In the genomic region with DNA sequence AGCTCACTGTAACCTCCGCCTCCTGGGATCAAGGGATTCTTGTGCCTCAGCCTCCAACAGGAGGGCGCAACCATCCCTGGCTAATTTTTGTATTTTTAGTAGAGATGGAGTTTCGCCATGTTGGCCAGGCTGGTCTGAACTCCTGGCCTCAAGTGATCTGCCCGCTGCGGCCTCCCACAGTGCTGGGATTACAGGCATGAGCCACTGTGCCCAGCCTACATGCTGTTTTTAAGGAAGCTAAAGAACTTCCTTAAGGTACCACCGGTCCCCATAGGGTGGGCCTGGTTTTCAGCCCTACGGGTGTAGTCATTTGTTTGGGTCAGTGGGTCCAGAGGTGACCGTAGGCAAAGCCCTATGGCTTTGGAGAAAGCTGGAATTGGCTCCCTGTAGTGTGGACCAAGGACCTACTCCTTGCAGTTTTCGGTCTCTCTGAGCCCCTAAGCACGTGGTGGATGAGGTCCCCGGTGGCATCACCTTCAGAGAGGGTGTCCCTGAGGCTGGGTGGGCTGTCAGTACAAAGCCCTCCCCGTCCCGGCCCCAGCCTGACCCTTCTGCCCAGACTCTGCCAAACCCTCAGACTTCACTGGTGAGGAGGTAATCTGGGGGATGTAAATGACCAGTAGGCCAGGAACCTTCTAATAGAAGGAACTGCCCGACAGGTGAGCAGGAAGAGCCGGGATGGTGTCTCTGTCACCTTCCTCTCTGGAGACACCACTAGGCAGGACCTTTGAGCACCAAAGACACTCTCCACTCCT, we compare ENCODE assay signal across 23 cellular contexts. TPM values are rescaled to one million over a fixed set of nuclear protein-coding genes. Genes with fewer than 3 reads are reported as not detected.
A peak's percentile ranks its signal among the peaks of the same experiment; 100 is the strongest.
DNase-seq lines count a peak whose midpoint lies in the region; ATAC-seq, FAIRE-seq and TF ChIP-seq lines count a peak whose summit lies in the region.
"Had no signal": no experiment of that assay in that cellular context is flagged by ENCODE, and none has a peak within 500 bp of the region (broad histone marks: within the 10 kb centered on the region; RNA-seq: fewer than 3 reads in every experiment).

No MANE protein-coding gene starts in this region.

- peaks cover 4% of the 10 kb centered on the region for H3K36me3 Mint-ChIP-seq in activated CD4-positive, alpha-beta T cell treated with anti-CD3 and anti-CD28 coated beads, Interleukin-2, amount 10 ng/mL, durations not matched to agents 7 days and 5 days (ENCODE audit: low read depth)
- peaks cover 3% of the 10 kb centered on the region for H3K36me3 Mint-ChIP-seq in activated CD4-positive, alpha-beta T cell treated with anti-CD3 and anti-CD28 coated beads for 36 hours (ENCODE audit: low read depth)
- no peaks in the 10 kb centered on the region for H3K36me3 Mint-ChIP-seq in mesothelial cell of epicardium

- intact Hi-C loops in activated CD4-positive, alpha-beta T cell treated with anti-CD3 and anti-CD28 coated beads for 36 hours (cut with DNase I, micrococcal nuclease), result no loop called here
- intact Hi-C loops in left cardiac atrium (cut with DNase I) (no loop called here), cardiac septum (cut with DNase I) (no loop called here)

- TF ChIP-seq CTCF in mesothelial cell of epicardium (IDR thresholded peaks at IDR 0.05; ENCODE audit: unreplicated experiment), result no peak

- POLR2A ChIA-PET in activated CD4-positive, alpha-beta T cell treated with anti-CD3 and anti-CD28 coated beads, Interleukin-2, amount 10 ng/mL, durations not matched to agents 7 days and 5 days (lab: Charles Lee), result no interaction called here
- POLR2A ChIA-PET in activated CD4-positive, alpha-beta T cell treated with anti-CD3 and anti-CD28 coated beads for 36 hours (lab: Charles Lee), result no interaction called here

- H3K4me1 Mint-ChIP-seq in activated CD4-positive, alpha-beta T cell treated with anti-CD3 and anti-CD28 coated beads, Interleukin-2, amount 10 ng/mL, durations not matched to agents 7 days and 5 days, result peaks cover 17% of the 10 kb centered on the region
- peaks cover 30% of the 10 kb centered on the region for H3K4me1 Mint-ChIP-seq in activated CD4-positive, alpha-beta T cell treated with anti-CD3 and anti-CD28 coated beads for 36 hours
- H3K4me1 Mint-ChIP-seq in mesothelial cell of epicardium, result peaks cover 2% of the 10 kb centered on the region

- no peak for ATAC-seq in activated CD4-positive, alpha-beta T cell treated with anti-CD3 and anti-CD28 coated beads for 36 hours
- ATAC-seq in left cardiac atrium (no peak), left lobe of liver (no peak), GM18867 (IDR thresholded peaks at IDR 0.05; ENCODE audit: unreplicated experiment) (no peak)
- ATAC-seq: GM12878 had no signal

- no peak for FAIRE-seq in RCC 7860 (lab: Jason Lieb, UNC)
- FAIRE-seq: G401.6, GM12878, GM19239, H1 had no signal

- H3K27me3 Mint-ChIP-seq in activated CD4-positive, alpha-beta T cell treated with anti-CD3 and anti-CD28 coated beads, Interleukin-2, amount 10 ng/mL, durations not matched to agents 7 days and 5 days, result no peaks in the 10 kb centered on the region
- no peaks in the 10 kb centered on the region for H3K27me3 Mint-ChIP-seq in activated CD4-positive, alpha-beta T cell treated with anti-CD3 and anti-CD28 coated beads for 36 hours
- no peaks in the 10 kb centered on the region for H3K27me3 Mint-ChIP-seq in mesothelial cell of epicardium (ENCODE audit: low read depth)

- CTCF ChIA-PET in activated CD4-positive, alpha-beta T cell treated with anti-CD3 and anti-CD28 coated beads, Interleukin-2, amount 10 ng/mL, durations not matched to agents 7 days and 5 days (lab: Charles Lee), result interaction anchor here (0.8 to 1.3 kb wide), 3 partner anchors 11 to 86 kb away, joined by 3 to 5 read pairs (median 3); no protein-coding TSS in a partner anchor
- CTCF ChIA-PET in activated CD4-positive, alpha-beta T cell treated with anti-CD3 and anti-CD28 coated beads for 36 hours (lab: Charles Lee), result interaction anchor here (3.3 kb wide), 1 partner anchor 10 kb away, joined by 12 read pairs; no protein-coding TSS in a partner anchor

- H3K27ac Mint-ChIP-seq in activated CD4-positive, alpha-beta T cell treated with anti-CD3 and anti-CD28 coated beads, Interleukin-2, amount 10 ng/mL, durations not matched to agents 7 days and 5 days, result peak overlapping the region; percentile 62
- H3K27ac Mint-ChIP-seq in activated CD4-positive, alpha-beta T cell treated with anti-CD3 and anti-CD28 coated beads for 36 hours, result no peak overlapping the region
- H3K27ac Mint-ChIP-seq in mesothelial cell of epicardium, result peak overlapping the region; percentile 43

- no peaks in the 10 kb centered on the region for H3K9me3 Mint-ChIP-seq in activated CD4-positive, alpha-beta T cell treated with anti-CD3 and anti-CD28 coated beads, Interleukin-2, amount 10 ng/mL, durations not matched to agents 7 days and 5 days
- no peaks in the 10 kb centered on the region for H3K9me3 Mint-ChIP-seq in activated CD4-positive, alpha-beta T cell treated with anti-CD3 and anti-CD28 coated beads for 36 hours (ENCODE audit: low read depth)
- H3K9me3 Mint-ChIP-seq in mesothelial cell of epicardium, result no peaks in the 10 kb centered on the region
- H3K9me3 Mint-ChIP-seq: CD14-positive monocyte had no signal

- no peak for DNase-seq in activated CD4-positive, alpha-beta T cell treated with anti-CD3 and anti-CD28 coated beads, Interleukin-2, amount 10 ng/mL, durations not matched to agents 7 days and 5 days
- no peak for DNase-seq in activated CD4-positive, alpha-beta T cell treated with anti-CD3 and anti-CD28 coated beads for 36 hours
- peak; percentile 7 for DNase-seq in left cardiac atrium
- no peak for DNase-seq in cardiac septum (ENCODE audit: low spot score)
- no peak for DNase-seq in mesothelial cell of epicardium (ENCODE audit: low spot score in 2 of 2, unreplicated experiment in 2 of 2)
- no peak for DNase-seq in left lobe of liver (ENCODE audit: low spot score)
- DNase-seq in RCC 7860 (ENCODE audit: low spot score), result no peak
- DNase-seq: BE2C, DMS53, HCEC 1CT, KG1, MG63, NCI-H2029, NCI-H526 treated with DMSO at 0.1 percent for 48 hours, SHP77 treated with DMSO at 0.1 percent for 48 hours had no signal

- no peak overlapping the region for H3K4me3 Mint-ChIP-seq in activated CD4-positive, alpha-beta T cell treated with anti-CD3 and anti-CD28 coated beads, Interleukin-2, amount 10 ng/mL, durations not matched to agents 7 days and 5 days
- H3K4me3 Mint-ChIP-seq in activated CD4-positive, alpha-beta T cell treated with anti-CD3 and anti-CD28 coated beads for 36 hours, result no peak overlapping the region
- no peak overlapping the region for H3K4me3 Mint-ChIP-seq in mesothelial cell of epicardium
- H3K4me3 Mint-ChIP-seq: CD14-positive monocyte had no signal

RNA-seq across cellular contexts. Expression of gene ANXA11, which starts 30.5 kb away (rescaled TPM):
- total RNA-seq in activated CD4-positive, alpha-beta T cell treated with anti-CD3 and anti-CD28 coated beads, Interleukin-2, amount 10 ng/mL, durations not matched to agents 7 days and 5 days, result 100 to 1,000 TPM; 280 to 326 TPM
- total RNA-seq in activated CD4-positive, alpha-beta T cell treated with anti-CD3 and anti-CD28 coated beads for 36 hours, result 100 to 1,000 TPM; 256 to 348 TPM
- total RNA-seq in left cardiac atrium (100 to 1,000 TPM; 327 to 413 TPM), cardiac septum (406 TPM), mesothelial cell of epicardium (215 to 238 TPM (median 226 TPM) in 3 replicates), left lobe of liver (42.7 TPM)

RNA-seq across cellular contexts. Expression of gene PLAC9, which starts 42.3 kb away (rescaled TPM):
- not detected for total RNA-seq in activated CD4-positive, alpha-beta T cell treated with anti-CD3 and anti-CD28 coated beads, Interleukin-2, amount 10 ng/mL, durations not matched to agents 7 days and 5 days
- total RNA-seq in activated CD4-positive, alpha-beta T cell treated with anti-CD3 and anti-CD28 coated beads for 36 hours, result not detected
- total RNA-seq in left cardiac atrium (10 to 100 TPM; 60.9 to 97.9 TPM), cardiac septum (30.4 TPM), mesothelial cell of epicardium (24.0 to 30.3 TPM (median 25.1 TPM) in 3 replicates), left lobe of liver (2.2 TPM)
- total RNA-seq: Daoy, GM12878, NCI-H460 had no signal
